Comparison of ENCODE assay signal across 8 cellular contexts in the genomic region with DNA sequence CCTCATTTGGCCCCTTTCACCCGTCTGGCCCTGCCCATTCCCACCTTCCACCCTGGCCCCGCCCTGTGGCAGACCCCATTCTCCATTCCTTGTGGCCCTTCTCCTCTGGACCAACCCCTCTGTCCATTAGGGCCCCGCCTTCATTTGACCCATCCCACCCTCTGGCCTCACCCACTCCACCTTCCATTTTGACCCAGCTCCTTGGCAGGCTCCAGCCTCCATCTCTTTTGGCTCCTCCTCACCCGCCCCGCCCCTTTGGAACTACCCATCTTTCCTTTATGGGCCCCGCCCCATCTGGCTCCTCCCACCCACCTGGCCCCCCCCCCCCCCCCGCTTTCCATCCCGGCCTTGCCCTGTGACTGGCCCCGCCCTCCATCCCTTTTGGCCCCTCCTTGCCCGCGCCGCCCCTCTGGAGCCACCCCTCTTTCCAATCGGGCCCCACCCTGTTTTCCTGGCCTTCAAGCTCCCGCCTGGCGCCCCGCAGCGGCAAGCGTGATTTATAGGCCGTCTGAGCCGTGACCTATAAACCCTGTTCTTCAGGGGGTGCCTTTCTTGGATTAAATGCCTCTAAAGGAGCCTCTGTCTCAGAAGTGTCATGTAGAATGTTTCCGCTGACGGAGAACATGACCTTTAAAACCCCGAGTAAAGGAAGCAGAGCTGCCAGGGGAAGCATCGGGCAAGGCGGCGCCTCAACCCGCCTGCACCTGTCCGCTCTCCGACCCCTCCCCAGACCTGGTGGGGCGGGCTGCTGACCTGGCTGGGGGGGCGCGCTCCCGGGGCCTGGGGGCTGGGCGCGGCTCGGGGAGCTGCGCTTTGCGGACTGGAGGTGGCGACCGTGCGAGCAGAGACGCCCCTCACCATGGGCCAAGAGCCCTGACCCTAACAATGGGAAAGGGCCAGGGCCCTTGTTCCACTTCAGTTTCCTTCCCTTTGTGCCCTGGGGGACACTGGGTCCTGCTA.
DNase-seq lines count a peak whose midpoint lies in the region; TF ChIP-seq lines count a peak whose summit lies in the region.

No MANE protein-coding gene starts in this region.

- TF ChIP-seq CTCF in left ventricle myocardium inferior (IDR thresholded peaks at IDR 0.05; ENCODE audit: borderline replicate concordance), result no peak
- no peak for TF ChIP-seq CTCF in dorsolateral prefrontal cortex (IDR thresholded peaks at IDR 0.05 in 54 of 56, conservative IDR thresholded peaks at IDR 0.05 in 2 of 56; ENCODE audit: low read depth in 1 of 56, partially characterized antibody in 56 of 56)
- TF ChIP-seq CTCF in osteocyte (IDR thresholded peaks at IDR 0.05), result no peak

- H3K27me3 Mint-ChIP-seq in osteocyte (ENCODE audit: unreplicated experiment), result peaks cover 29% of the 10 kb centered on the region

- no peaks in the 10 kb centered on the region for H3K9me3 ChIP-seq in left ventricle myocardium inferior (replicated peaks)

- H3K27me3 ChIP-seq in left ventricle myocardium inferior (ENCODE audit: low read depth) (peaks cover 49% of the 10 kb centered on the region), dorsolateral prefrontal cortex (peaks cover 0 to 11% (median 0%) of the 10 kb centered on the region in 45 donors)

- H3K27ac ChIP-seq in left ventricle myocardium inferior (replicated peaks), result no peak overlapping the region
- H3K27ac ChIP-seq in dorsolateral prefrontal cortex, result no peak overlapping the region

- DNase-seq in DMS153 (lab: John Stamatoyannopoulos, UW) (peak; percentile 99), NCI-H2227 treated with DMSO at 0.1 percent for 48 hours (lab: John Stamatoyannopoulos, UW) (peak; percentile 84), activated T-cell treated with anti-CD3 and anti-CD28 coated beads for 24 hours (ENCODE audit: low read depth) (peak; percentile 53), left ventricle myocardium inferior (peak; percentile 48), HK-2 (ENCODE audit: unreplicated experiment) (no peak), dorsolateral prefrontal cortex (no peak), osteocyte (ENCODE audit: extremely low spot score, unreplicated experiment) (no peak)
- DNase-seq in stimulated activated CD4-positive, alpha-beta T cell treated with anti-CD3 and anti-CD28 coated beads, Interleukin-15, amount 100 ng/mL, for 24 hours, result peak; percentile 86

- H3K27ac Mint-ChIP-seq in osteocyte (ENCODE audit: unreplicated experiment), result no peak overlapping the region

- no peak overlapping the region for H3K4me3 Mint-ChIP-seq in osteocyte (ENCODE audit: unreplicated experiment)

- H3K4me3 ChIP-seq in left ventricle myocardium inferior (peak overlapping the region; percentile 52), dorsolateral prefrontal cortex (peak overlapping the region in 1 of 59 donors; percentile 16)

- H3K9me3 Mint-ChIP-seq in osteocyte (ENCODE audit: unreplicated experiment), result no peaks in the 10 kb centered on the region

- H3K36me3 ChIP-seq in left ventricle myocardium inferior, result no peaks in the 10 kb centered on the region

- intact Hi-C loops in left ventricle myocardium inferior (cut with micrococcal nuclease) (no loop called here), dorsolateral prefrontal cortex (cut with DNase I) (no loop called here)

- no peaks in the 10 kb centered on the region for H3K36me3 Mint-ChIP-seq in osteocyte (ENCODE audit: unreplicated experiment)

- peaks cover 22% of the 10 kb centered on the region for H3K4me1 Mint-ChIP-seq in osteocyte (ENCODE audit: unreplicated experiment)

- peaks cover 29% of the 10 kb centered on the region for H3K4me1 ChIP-seq in left ventricle myocardium inferior

Comparison
In these comparisons a context has a peak if more than half of its experiments do, and no peak if none do; other contexts are left out.
1. DNase-seq: peak in DMS153 (single experiment), NCI-H2227 treated with DMSO at 0.1 percent for 48 hours (single experiment), activated T-cell treated with anti-CD3 and anti-CD28 coated beads for 24 hours (single experiment), left ventricle myocardium inferior (single experiment) and stimulated activated CD4-positive, alpha-beta T cell treated with anti-CD3 and anti-CD28 coated beads, Interleukin-15, amount 100 ng/mL, for 24 hours (single experiment); none in HK-2 (single experiment), dorsolateral prefrontal cortex (0 of 10) and osteocyte (single experiment).